Comparison of ENCODE assay signal across 23 cellular contexts in genomic region chr13:105316731-105317130, GRCh38.
"Had no signal": no experiment of that assay in that cellular context is flagged by ENCODE, and none has a peak within 500 bp of the region (broad histone marks: within the 10 kb centered on the region; RNA-seq: fewer than 3 reads in every experiment).

No MANE protein-coding gene starts in this region.

- H3K4me3 ChIP-seq: colonic mucosa, coronary artery, dorsolateral prefrontal cortex, esophagus muscularis mucosa, esophagus squamous epithelium, gastrocnemius medialis, gastroesophageal sphincter, heart left ventricle, heart right ventricle had no signal

- H3K4me1 ChIP-seq: colonic mucosa, esophagus muscularis mucosa, esophagus squamous epithelium, foreskin keratinocyte, gastrocnemius medialis, gastroesophageal sphincter, heart left ventricle, heart right ventricle had no signal

- H3K27ac Mint-ChIP-seq: dendritic cell treated with granulocyte-macrophage colony-stimulating factor and Interleukin-4, amounts not matched to agents 40 ng/mL and 50 ng/mL, for 4 days; effector memory CD8-positive, alpha-beta T cell had no signal

- H3K27me3 ChIP-seq: colonic mucosa, dorsolateral prefrontal cortex, esophagus muscularis mucosa, esophagus squamous epithelium, foreskin keratinocyte, gastrocnemius medialis, gastroesophageal sphincter, heart left ventricle, heart right ventricle had no signal

- H3K9me3 ChIP-seq: colonic mucosa, esophagus muscularis mucosa, esophagus squamous epithelium, gastrocnemius medialis, gastroesophageal sphincter, heart left ventricle, heart right ventricle had no signal

- H3K4me3 Mint-ChIP-seq: dendritic cell treated with granulocyte-macrophage colony-stimulating factor and Interleukin-4, amounts not matched to agents 40 ng/mL and 50 ng/mL, for 4 days; effector memory CD8-positive, alpha-beta T cell had no signal

- H3K27ac ChIP-seq: colonic mucosa, coronary artery, dorsolateral prefrontal cortex, epithelial cell of prostate, esophagus muscularis mucosa, esophagus squamous epithelium, foreskin keratinocyte, gastrocnemius medialis, gastroesophageal sphincter, heart left ventricle, heart right ventricle had no signal

- ATAC-seq: effector memory CD8-positive, alpha-beta T cell; esophagus mucosa; foreskin keratinocyte; gastrocnemius medialis; gastroesophageal sphincter; heart left ventricle; heart right ventricle had no signal

- H3K27me3 Mint-ChIP-seq: dendritic cell treated with granulocyte-macrophage colony-stimulating factor and Interleukin-4, amounts not matched to agents 40 ng/mL and 50 ng/mL, for 4 days; effector memory CD8-positive, alpha-beta T cell had no signal

- DNase-seq: colonic mucosa; cortex of kidney; dermis blood vessel endothelial cell; dorsolateral prefrontal cortex; effector CD4-positive, alpha-beta T cell; effector CD8-positive, alpha-beta T cell; effector memory CD4-positive, alpha-beta T cell; effector memory CD8-positive, alpha-beta T cell; esophagus squamous epithelium; foreskin fibroblast; foreskin keratinocyte; foreskin melanocyte; gastrocnemius medialis; glutamatergic neuron; head of caudate nucleus; heart left ventricle; heart right ventricle had no signal

- H3K36me3 ChIP-seq: colonic mucosa, esophagus muscularis mucosa, esophagus squamous epithelium, gastrocnemius medialis, gastroesophageal sphincter, heart left ventricle, heart right ventricle had no signal
